In the genomic region with DNA sequence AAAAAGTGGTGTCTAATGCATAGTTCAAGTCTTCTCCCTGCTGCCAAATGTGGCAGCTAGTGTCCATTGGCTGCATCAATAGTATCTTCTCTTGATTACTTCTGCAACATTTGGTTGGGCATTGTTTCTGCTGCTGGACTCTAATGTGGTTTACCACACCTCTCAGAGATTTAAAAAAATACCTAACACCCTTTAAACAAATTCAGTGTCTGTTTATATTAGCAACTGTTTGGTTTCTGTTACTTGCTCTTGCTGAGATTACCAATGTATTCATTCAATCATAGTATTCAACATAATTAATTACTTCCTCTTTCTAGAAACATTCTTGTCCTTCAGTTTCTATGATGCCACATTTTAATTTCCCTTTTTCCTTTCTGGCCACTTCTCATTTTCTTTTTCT, we compare ENCODE assay signal across 34 cellular contexts.
"Had no signal": no experiment of that assay in that cellular context is flagged by ENCODE, and none has a peak within 500 bp of the region (broad histone marks: within the 10 kb centered on the region; RNA-seq: fewer than 3 reads in every experiment).

No MANE protein-coding gene starts in this region.

- H3K4me1 ChIP-seq: body of pancreas, SJSA1 had no signal

- H3K27ac ChIP-seq: ascending aorta, body of pancreas, SJSA1, VCaP had no signal

- DNase-seq: activated CD4-positive, alpha-beta memory T cell treated with anti-CD3 and anti-CD28 coated beads for 36 hours; activated CD4-positive, alpha-beta T cell treated with anti-CD3 and anti-CD28 coated beads, Interleukin-2, amount 10 ng/mL, durations not matched to agents 7 days and 5 days; activated CD4-positive, CD25-positive, alpha-beta regulatory T cell; activated CD8-positive, alpha-beta memory T cell treated with anti-CD3 and anti-CD28 coated beads for 24 hours; activated effector memory CD4-positive, alpha-beta T cell treated with anti-CD3 and anti-CD28 coated beads, Interleukin-2, amount 50 U/mL, for 16 hours; activated naive CD4-positive, alpha-beta T cell treated with Interleukin-2 at 50 U/mL for 16 hours; activated naive CD8-positive, alpha-beta T cell treated with anti-CD3 and anti-CD28 coated beads, Interleukin-2, amount 50 U/mL, for 24 hours; activated T-cell treated with anti-CD3 and anti-CD28 coated beads, Interleukin-2, amount 50 U/mL, for 4 hours; amniotic stem cell; body of pancreas; central memory CD4-positive, alpha-beta T cell; IMR-90; KBM-7; NCI-H1048; NCI-H1930; NCI-H2171; NCI-H2227 treated with DMSO at 0.1 percent for 48 hours; NCI-H446 treated with DMSO at 0.1 percent for 48 hours; NCI-H526; NCI-H774; NK-92 treated with Interleukin-12 subunit alpha and Interleukin-12 subunit beta, amount 100 ng/mL, for 24 hours; RPMI8226; T-cell; T-helper 2 cell; T1000 had no signal

- H3K9me3 ChIP-seq: ascending aorta, body of pancreas, SJSA1 had no signal

- H3K27me3 ChIP-seq: ascending aorta, body of pancreas, SJSA1 had no signal

- ATAC-seq: activated naive CD4-positive, alpha-beta T cell treated with anti-CD3 and anti-CD28 coated beads, Interleukin-2, amount 50 U/mL, for 72 hours; activated naive CD8-positive, alpha-beta T cell treated with anti-CD3 and anti-CD28 coated beads, Interleukin-2, amount 50 U/mL, for 24 hours; activated T-cell treated with anti-CD3 and anti-CD28 coated beads, Interleukin-2, amount 50 U/mL, for 4 hours; body of pancreas; Panc1; Right ventricle myocardium inferior; SK-N-SH treated with all-trans-retinoic acid at 6 μM for 48 hours; T-cell had no signal

- FAIRE-seq: bronchial epithelial cell, TTC549 had no signal

- H3K4me3 ChIP-seq: ascending aorta, body of pancreas, SJSA1 had no signal

- H3K36me3 ChIP-seq: ascending aorta, SJSA1 had no signal
